1 cellular context compared by ENCODE assay signal in genomic region chr12:50615534-50616296, GRCh38.
A peak's percentile ranks its signal among the peaks of the same experiment; 100 is the strongest.
TF ChIP-seq lines count a peak whose summit lies in the region.

No MANE protein-coding gene starts in this region.

TF ChIP-seq in K562, 482 proteins besides CTCF, POLR2A, EP300 and RAD21 (continued from another document and continues in another):
- TF ChIP-seq PTBP1 (IDR thresholded peaks at IDR 0.05; ENCODE audit: low read depth, low read length) (no peak), PHB (CRISPR knock-in tag; IDR thresholded peaks at IDR 0.05) (no peak), MYBL2 (IDR thresholded peaks at IDR 0.05; ENCODE audit: low read depth) (no peak; the same call in 1 of the 2 replicates), MYBL2 (CRISPR knock-in tag; IDR thresholded peaks at IDR 0.05; ENCODE audit: borderline replicate concordance) (no peak), HES1 (IDR thresholded peaks at IDR 0.05; ENCODE audit: low read depth) (no peak), TCF3 (CRISPR knock-in tag; IDR thresholded peaks at IDR 0.05) (no peak), CSDE1 (IDR thresholded peaks at IDR 0.05) (no peak), MECOM (CRISPR knock-in tag; IDR thresholded peaks at IDR 0.05) (peak; percentile 50; the same call in 1 of the 2 replicates), ADNP (tag; IDR thresholded peaks at IDR 0.05) (no peak), DPF2 (IDR thresholded peaks at IDR 0.05) (peak; percentile 34; the same call in 1 of the 2 replicates), ATF2 (CRISPR knock-in tag; IDR thresholded peaks at IDR 0.05) (no peak), CBFB (CRISPR knock-in tag; IDR thresholded peaks at IDR 0.05) (no peak), PPARD (CRISPR knock-in tag; IDR thresholded peaks at IDR 0.05) (no peak), SREBF2 (CRISPR knock-in tag; IDR thresholded peaks at IDR 0.05) (no peak), E2F1 (CRISPR knock-in tag; IDR thresholded peaks at IDR 0.05) (no peak), SAFB (IDR thresholded peaks at IDR 0.05; ENCODE audit: borderline replicate concordance, low read depth, low read length) (no peak), U2AF1 (optimal IDR thresholded peaks at IDR 0.05; ENCODE audit: low read depth, low read length) (no peak), TAL1 (IDR thresholded peaks at IDR 0.05) (no peak), RERE (CRISPR knock-in tag; IDR thresholded peaks at IDR 0.05; ENCODE audit: borderline replicate concordance) (no peak), YBX1 (IDR thresholded peaks at IDR 0.05) (no peak), XRCC5 (IDR thresholded peaks at IDR 0.05; ENCODE audit: low read depth, low read length) (no peak), FUS (optimal IDR thresholded peaks at IDR 0.05; ENCODE audit: low read depth, low read length) (no peak), RBM22 (IDR thresholded peaks at IDR 0.05; ENCODE audit: low read depth, low read length, poor library complexity, severe bottlenecking) (no peak), ATF3 (IDR thresholded peaks at IDR 0.05) (no peak), ATF3 (CRISPR knock-in tag; conservative IDR thresholded peaks at IDR 0.05) (no peak), ZNF668 (CRISPR knock-in tag; IDR thresholded peaks at IDR 0.05) (no peak), ZFP30 (CRISPR knock-in tag; IDR thresholded peaks at IDR 0.05; ENCODE audit: borderline replicate concordance) (no peak), ZNF561 (CRISPR knock-in tag; conservative IDR thresholded peaks at IDR 0.05) (no peak), PCBP1 (IDR thresholded peaks at IDR 0.05; ENCODE audit: low read depth, low read length, poor library complexity, severe bottlenecking) (no peak), HNRNPLL (IDR thresholded peaks at IDR 0.05; ENCODE audit: low read depth, low read length, poor library complexity, severe bottlenecking) (no peak), MAFF (IDR thresholded peaks at IDR 0.05; ENCODE audit: low read length) (peak; percentile 87), ILF3 (IDR thresholded peaks at IDR 0.05; ENCODE audit: borderline replicate concordance) (no peak), CXXC5 (CRISPR knock-in tag; IDR thresholded peaks at IDR 0.05) (0 out of 2 replicates have a peak, but pooled peaks have one; percentile 6), FOS (IDR thresholded peaks at IDR 0.05; ENCODE audit: extremely low read depth, insufficient read length) (no peak), SPI1 (IDR thresholded peaks at IDR 0.05; ENCODE audit: borderline replicate concordance, low read depth, low read length) (no peak)
- TF ChIP-seq, protein P1, sequence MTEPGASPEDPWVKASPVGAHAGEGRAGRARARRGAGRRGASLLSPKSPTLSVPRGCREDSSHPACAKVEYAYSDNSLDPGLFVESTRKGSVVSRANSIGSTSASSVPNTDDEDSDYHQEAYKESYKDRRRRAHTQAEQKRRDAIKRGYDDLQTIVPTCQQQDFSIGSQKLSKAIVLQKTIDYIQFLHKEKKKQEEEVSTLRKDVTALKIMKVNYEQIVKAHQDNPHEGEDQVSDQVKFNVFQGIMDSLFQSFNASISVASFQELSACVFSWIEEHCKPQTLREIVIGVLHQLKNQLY (CRISPR knock-in tag; conservative IDR thresholded peaks at IDR 0.05), result no peak
- TF ChIP-seq, protein P2, sequence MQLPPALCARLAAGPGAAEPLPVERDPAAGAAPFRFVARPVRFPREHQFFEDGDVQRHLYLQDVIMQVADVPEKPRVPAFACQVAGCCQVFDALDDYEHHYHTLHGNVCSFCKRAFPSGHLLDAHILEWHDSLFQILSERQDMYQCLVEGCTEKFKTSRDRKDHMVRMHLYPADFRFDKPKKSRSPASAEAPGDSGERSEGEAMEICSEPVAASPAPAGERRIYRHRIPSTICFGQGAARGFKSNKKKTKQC (CRISPR knock-in tag; IDR thresholded peaks at IDR 0.05), result no peak
- TF ChIP-seq, protein P3, sequence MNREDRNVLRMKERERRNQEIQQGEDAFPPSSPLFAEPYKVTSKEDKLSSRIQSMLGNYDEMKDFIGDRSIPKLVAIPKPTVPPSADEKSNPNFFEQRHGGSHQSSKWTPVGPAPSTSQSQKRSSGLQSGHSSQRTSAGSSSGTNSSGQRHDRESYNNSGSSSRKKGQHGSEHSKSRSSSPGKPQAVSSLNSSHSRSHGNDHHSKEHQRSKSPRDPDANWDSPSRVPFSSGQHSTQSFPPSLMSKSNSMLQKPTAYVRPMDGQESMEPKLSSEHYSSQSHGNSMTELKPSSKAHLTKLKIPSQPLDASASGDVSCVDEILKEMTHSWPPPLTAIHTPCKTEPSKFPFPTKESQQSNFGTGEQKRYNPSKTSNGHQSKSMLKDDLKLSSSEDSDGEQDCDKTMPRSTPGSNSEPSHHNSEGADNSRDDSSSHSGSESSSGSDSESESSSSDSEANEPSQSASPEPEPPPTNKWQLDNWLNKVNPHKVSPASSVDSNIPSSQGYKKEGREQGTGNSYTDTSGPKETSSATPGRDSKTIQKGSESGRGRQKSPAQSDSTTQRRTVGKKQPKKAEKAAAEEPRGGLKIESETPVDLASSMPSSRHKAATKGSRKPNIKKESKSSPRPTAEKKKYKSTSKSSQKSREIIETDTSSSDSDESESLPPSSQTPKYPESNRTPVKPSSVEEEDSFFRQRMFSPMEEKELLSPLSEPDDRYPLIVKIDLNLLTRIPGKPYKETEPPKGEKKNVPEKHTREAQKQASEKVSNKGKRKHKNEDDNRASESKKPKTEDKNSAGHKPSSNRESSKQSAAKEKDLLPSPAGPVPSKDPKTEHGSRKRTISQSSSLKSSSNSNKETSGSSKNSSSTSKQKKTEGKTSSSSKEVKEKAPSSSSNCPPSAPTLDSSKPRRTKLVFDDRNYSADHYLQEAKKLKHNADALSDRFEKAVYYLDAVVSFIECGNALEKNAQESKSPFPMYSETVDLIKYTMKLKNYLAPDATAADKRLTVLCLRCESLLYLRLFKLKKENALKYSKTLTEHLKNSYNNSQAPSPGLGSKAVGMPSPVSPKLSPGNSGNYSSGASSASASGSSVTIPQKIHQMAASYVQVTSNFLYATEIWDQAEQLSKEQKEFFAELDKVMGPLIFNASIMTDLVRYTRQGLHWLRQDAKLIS (CRISPR knock-in tag; IDR thresholded peaks at IDR 0.05), result no peak
- TF ChIP-seq, protein P4, sequence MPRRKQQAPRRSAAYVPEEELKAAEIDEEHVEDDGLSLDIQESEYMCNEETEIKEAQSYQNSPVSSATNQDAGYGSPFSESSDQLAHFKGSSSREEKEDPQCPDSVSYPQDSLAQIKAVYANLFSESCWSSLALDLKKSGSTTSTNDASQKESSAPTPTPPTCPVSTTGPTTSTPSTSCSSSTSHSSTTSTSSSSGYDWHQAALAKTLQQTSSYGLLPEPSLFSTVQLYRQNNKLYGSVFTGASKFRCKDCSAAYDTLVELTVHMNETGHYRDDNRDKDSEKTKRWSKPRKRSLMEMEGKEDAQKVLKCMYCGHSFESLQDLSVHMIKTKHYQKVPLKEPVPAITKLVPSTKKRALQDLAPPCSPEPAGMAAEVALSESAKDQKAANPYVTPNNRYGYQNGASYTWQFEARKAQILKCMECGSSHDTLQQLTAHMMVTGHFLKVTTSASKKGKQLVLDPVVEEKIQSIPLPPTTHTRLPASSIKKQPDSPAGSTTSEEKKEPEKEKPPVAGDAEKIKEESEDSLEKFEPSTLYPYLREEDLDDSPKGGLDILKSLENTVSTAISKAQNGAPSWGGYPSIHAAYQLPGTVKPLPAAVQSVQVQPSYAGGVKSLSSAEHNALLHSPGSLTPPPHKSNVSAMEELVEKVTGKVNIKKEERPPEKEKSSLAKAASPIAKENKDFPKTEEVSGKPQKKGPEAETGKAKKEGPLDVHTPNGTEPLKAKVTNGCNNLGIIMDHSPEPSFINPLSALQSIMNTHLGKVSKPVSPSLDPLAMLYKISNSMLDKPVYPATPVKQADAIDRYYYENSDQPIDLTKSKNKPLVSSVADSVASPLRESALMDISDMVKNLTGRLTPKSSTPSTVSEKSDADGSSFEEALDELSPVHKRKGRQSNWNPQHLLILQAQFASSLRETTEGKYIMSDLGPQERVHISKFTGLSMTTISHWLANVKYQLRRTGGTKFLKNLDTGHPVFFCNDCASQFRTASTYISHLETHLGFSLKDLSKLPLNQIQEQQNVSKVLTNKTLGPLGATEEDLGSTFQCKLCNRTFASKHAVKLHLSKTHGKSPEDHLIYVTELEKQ (CRISPR knock-in tag; IDR thresholded peaks at IDR 0.05), result no peak
- TF ChIP-seq, protein P5, sequence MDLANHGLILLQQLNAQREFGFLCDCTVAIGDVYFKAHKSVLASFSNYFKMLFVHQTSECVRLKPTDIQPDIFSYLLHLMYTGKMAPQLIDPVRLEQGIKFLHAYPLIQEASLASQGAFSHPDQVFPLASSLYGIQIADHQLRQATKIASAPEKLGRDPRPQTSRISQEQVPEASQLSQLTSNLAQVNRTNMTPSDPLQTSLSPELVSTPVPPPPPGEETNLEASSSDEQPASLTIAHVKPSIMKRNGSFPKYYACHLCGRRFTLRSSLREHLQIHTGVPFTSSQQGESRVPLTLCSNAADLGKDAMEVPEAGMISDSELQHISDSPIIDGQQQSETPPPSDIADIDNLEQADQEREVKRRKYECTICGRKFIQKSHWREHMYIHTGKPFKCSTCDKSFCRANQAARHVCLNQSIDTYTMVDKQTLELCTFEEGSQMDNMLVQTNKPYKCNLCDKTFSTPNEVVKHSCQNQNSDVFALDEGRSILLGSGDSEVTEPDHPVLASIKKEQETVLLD (IDR thresholded peaks at IDR 0.05), result no peak
